22 cellular contexts compared by ENCODE assay signal in genomic region chr1:47403321-47403720, GRCh38. TPM values are rescaled to one million over a fixed set of nuclear protein-coding genes. Genes with fewer than 3 reads are reported as not detected.
DNase-seq lines count a peak whose midpoint lies in the region; ATAC-seq, FAIRE-seq and TF ChIP-seq lines count a peak whose summit lies in the region.
"Had no signal": no experiment of that assay in that cellular context is flagged by ENCODE, and none has a peak within 500 bp of the region (broad histone marks: within the 10 kb centered on the region; RNA-seq: fewer than 3 reads in every experiment).

No MANE protein-coding gene starts in this region.

- peak; percentile 21 for DNase-seq in MV-4-11 (lab: John Stamatoyannopoulos, UW)
- peak; percentile 29 for DNase-seq in SK-MEL-5 (ENCODE audit: low read depth, low spot score)
- DNase-seq in bronchial epithelial cell (ENCODE audit: low read depth): peak; percentile 31
- peak; percentile 2 for DNase-seq in posterior vena cava (ENCODE audit: low spot score)
- DNase-seq in NCI-H2196 treated with DMSO at 0.1 percent for 48 hours (lab: John Stamatoyannopoulos, UW; ENCODE audit: unreplicated experiment): no peak
- DNase-seq in body of pancreas: no peak
- DNase-seq in HT-29 (ENCODE audit: low spot score): no peak
- DNase-seq: ACHN; CD4-positive, alpha-beta memory T cell; DMS153; DMS79; GDM1; H9; KG1 had no signal

- intact Hi-C loops in posterior vena cava (cut with DNase I) (no loop called here), body of pancreas (cut with DNase I) (no loop called here)

- WGBS in body of pancreas, 2 donors: 74 to 92% methylated on average over 2 of the region's 2 CpGs

- no peaks in the 10 kb centered on the region for H3K4me1 ChIP-seq in body of pancreas

- TF ChIP-seq CTCF in bronchial epithelial cell (IDR thresholded peaks at IDR 0.05; ENCODE audit: insufficient read depth, low read length, severe bottlenecking) (no peak), body of pancreas (IDR thresholded peaks at IDR 0.05) (no peak)

- ATAC-seq in body of pancreas (no peak), HG02588 (IDR thresholded peaks at IDR 0.05; ENCODE audit: unreplicated experiment) (no peak)
- ATAC-seq: HepG2 had no signal

- no peak overlapping the region for H3K27ac ChIP-seq in body of pancreas
- H3K27ac ChIP-seq: C4-2B, HL-60 had no signal

- no peaks in the 10 kb centered on the region for H3K9me3 ChIP-seq in body of pancreas

- no peak for FAIRE-seq in bronchial epithelial cell (lab: Jason Lieb, UNC)
- FAIRE-seq: A204.1, H1, HepG2 had no signal

- H3K27me3 ChIP-seq in bronchial epithelial cell (ENCODE audit: control insufficient read depth, insufficient read depth, low read length) (no peaks in the 10 kb centered on the region), body of pancreas (no peaks in the 10 kb centered on the region)

- H3K4me3 ChIP-seq in bronchial epithelial cell (ENCODE audit: low read depth, low read length) (no peak overlapping the region), body of pancreas (no peak overlapping the region)

- in situ Hi-C loops in SK-MEL-5 (cut with HindIII; ENCODE audit: low pct_unique_long_range_greater_than_20kb, low sequenced_read_pairs): no loop called here

- no peaks in the 10 kb centered on the region for H3K36me3 ChIP-seq in bronchial epithelial cell (ENCODE audit: control insufficient read depth, insufficient read depth, low read length)
- H3K36me3 ChIP-seq in body of pancreas (replicated peaks in 1 of 2; ENCODE audit: insufficient read depth in 1 of 2, low read depth in 2 of 2): no peaks in the 10 kb centered on the region

- no peak for TF ChIP-seq POLR2A in body of pancreas (IDR thresholded peaks at IDR 0.05)

RNA-seq across cellular contexts. Expression of gene FOXE3, which starts 12.8 kb away (rescaled TPM):
- not detected in 2 replicates for total RNA-seq in SK-MEL-5 (2014; rRNA removed; shearing (Covaris generic))
- not detected in 2 replicates for polyA plus RNA-seq in SK-MEL-5 (2015; cell fraction: cytosol; rRNA removed)
- polyA plus RNA-seq in SK-MEL-5 (2015; cell fraction: nucleus; rRNA removed): not detected in 2 replicates
- not detected in 2 replicates for total RNA-seq in bronchial epithelial cell
- under 1 TPM in 1 of 2 donors, not detected in 1; 0.10 TPM for total RNA-seq in posterior vena cava
- not detected for total RNA-seq in body of pancreas
- not detected in 2 replicates for total RNA-seq in HT-29 (2014; rRNA removed; shearing (Covaris generic))
- total RNA-seq: CD4-positive, alpha-beta memory T cell; Daoy; H1; HepG2 had no signal
- polyA plus RNA-seq: CD4-positive, alpha-beta memory T cell; HepG2; IgD-negative memory B cell had no signal

RNA-seq across cellular contexts. Expression of gene FOXD2, which starts 34.5 kb away (rescaled TPM):
- total RNA-seq in SK-MEL-5 (2014; rRNA removed; shearing (Covaris generic)): 0.79 and 1.0 TPM in 2 replicates
- polyA plus RNA-seq in SK-MEL-5 (2015; cell fraction: cytosol; rRNA removed): 2.3 and 3.1 TPM in 2 replicates
- polyA plus RNA-seq in SK-MEL-5 (2015; cell fraction: nucleus; rRNA removed): 0.72 and 1.8 TPM in 2 replicates
- total RNA-seq in bronchial epithelial cell: under 0.01 TPM in 1 of 2 replicates, not detected in the other
- under 1 TPM; 0.19 to 0.37 TPM for total RNA-seq in posterior vena cava
- under 1 TPM in 1 of 2 donors, not detected in 1; 0.26 TPM for total RNA-seq in body of pancreas
- total RNA-seq in HT-29 (2014; rRNA removed; shearing (Covaris generic)): 2.8 TPM in 2 replicates
- total RNA-seq: H1, H9 had no signal
- polyA plus RNA-seq: H1 had no signal

Comparison
In these comparisons a context has a peak if more than half of its experiments do, and no peak if none do; other contexts are left out.
1. DNase-seq: peak in MV-4-11 (single experiment), SK-MEL-5 (single experiment), bronchial epithelial cell (single experiment) and posterior vena cava (single experiment); none in NCI-H2196 treated with DMSO at 0.1 percent for 48 hours (single experiment), body of pancreas (0 of 4) and HT-29 (single experiment).